22 cellular contexts compared by ENCODE assay signal in genomic region chr12:455821-456220, GRCh38. TPM values are rescaled to one million over a fixed set of nuclear protein-coding genes. Genes with fewer than 3 reads are reported as not detected.
DNase-seq lines count a peak whose midpoint lies in the region; ATAC-seq and TF ChIP-seq lines count a peak whose summit lies in the region.
"Had no signal": no experiment of that assay in that cellular context is flagged by ENCODE, and none has a peak within 500 bp of the region (broad histone marks: within the 10 kb centered on the region; RNA-seq: fewer than 3 reads in every experiment).

No MANE protein-coding gene starts in this region.

- H3K4me1 Mint-ChIP-seq in activated T-cell treated with anti-CD3 and anti-CD28 coated beads, Interleukin-2, amount 50 U/mL, for 72 hours (ENCODE audit: low read depth), result peaks cover 16% of the 10 kb centered on the region

- no peaks in the 10 kb centered on the region for H3K36me3 ChIP-seq in heart left ventricle
- no peaks in the 10 kb centered on the region for H3K36me3 ChIP-seq in heart right ventricle
- H3K36me3 ChIP-seq in adrenal gland (replicated peaks in 1 of 2), result no peaks in the 10 kb centered on the region
- H3K36me3 ChIP-seq: BE2C; BLaER1 treated with 17β-estradiol and CSF1 and Interleukin-3, amounts not matched to agents 10 nM and 100 nM; HAP-1 had no signal

- H3K9me3 ChIP-seq in heart left ventricle (no peaks in the 10 kb centered on the region), heart right ventricle (no peaks in the 10 kb centered on the region), right cardiac atrium (ENCODE audit: control insufficient read depth, low read length) (no peaks in the 10 kb centered on the region), adrenal gland (replicated peaks in 1 of 3) (no peaks in the 10 kb centered on the region)
- H3K9me3 ChIP-seq: BLaER1 treated with 17β-estradiol and CSF1 and Interleukin-3, amounts not matched to agents 10 nM and 100 nM had no signal

- H3K27me3 ChIP-seq in heart left ventricle (peaks cover 0 to 32% (median 0%) of the 10 kb centered on the region in 9 donors), heart right ventricle (peaks cover 0 to 55% (median 15%) of the 10 kb centered on the region in 7 donors), right cardiac atrium (ENCODE audit: control insufficient read depth, insufficient read depth) (no peaks in the 10 kb centered on the region), adrenal gland (no peaks in the 10 kb centered on the region)

- H3K4me3 ChIP-seq in heart left ventricle, result no peak overlapping the region
- H3K4me3 ChIP-seq in heart right ventricle, result no peak overlapping the region
- no peak overlapping the region for H3K4me3 ChIP-seq in right cardiac atrium (ENCODE audit: low read length)
- H3K4me3 ChIP-seq in adrenal gland, result no peak overlapping the region
- H3K4me3 ChIP-seq: A549; BLaER1 treated with 17β-estradiol and CSF1 and Interleukin-3, amounts not matched to agents 10 nM and 100 nM; GM23338; HAP-1 had no signal

- H3K27me3 Mint-ChIP-seq in activated T-cell treated with anti-CD3 and anti-CD28 coated beads, Interleukin-2, amount 50 U/mL, for 72 hours (ENCODE audit: low read depth), result peaks cover 53% of the 10 kb centered on the region
- H3K27me3 Mint-ChIP-seq: CD4-positive, alpha-beta memory T cell had no signal

- peaks cover 0 to 41% (median 9%) of the 10 kb centered on the region in 12 donors for H3K4me1 ChIP-seq in heart left ventricle
- peaks cover 0 to 40% (median 11%) of the 10 kb centered on the region in 9 donors for H3K4me1 ChIP-seq in heart right ventricle
- peaks cover 3% of the 10 kb centered on the region for H3K4me1 ChIP-seq in right cardiac atrium (ENCODE audit: control insufficient read depth, insufficient read depth, low read length)
- peaks cover 5 to 9% of the 10 kb centered on the region in 2 donors for H3K4me1 ChIP-seq in adrenal gland (replicated peaks in 1 of 2)
- H3K4me1 ChIP-seq: A549, BE2C had no signal

- ATAC-seq in heart left ventricle (no peak), heart right ventricle (no peak), right cardiac atrium (no peak)
- ATAC-seq in activated T-cell treated with anti-CD3 and anti-CD28 coated beads, Interleukin-2, amount 50 U/mL, for 72 hours (replicated peaks in 1 of 2), result no peak
- ATAC-seq: GM23338 had no signal

- TF ChIP-seq POLR2A in heart left ventricle (IDR thresholded peaks at IDR 0.05) (no peak), adrenal gland (IDR thresholded peaks at IDR 0.05) (no peak)

- peak overlapping the region in 9 of 12 donors; percentile 1 to 91 (median 38) for H3K27ac ChIP-seq in heart left ventricle
- peak overlapping the region in 5 of 10 donors; percentile 14 to 89 (median 47) for H3K27ac ChIP-seq in heart right ventricle
- peak overlapping the region; percentile 25 for H3K27ac ChIP-seq in right cardiac atrium (ENCODE audit: low read length)
- peak overlapping the region in 4 of 5 donors; percentile 8 to 75 (median 25) for H3K27ac ChIP-seq in adrenal gland
- H3K27ac ChIP-seq: A549; BLaER1 treated with 17β-estradiol and CSF1 and Interleukin-3, amounts not matched to agents 10 nM and 100 nM had no signal

- H3K4me3 Mint-ChIP-seq in activated T-cell treated with anti-CD3 and anti-CD28 coated beads, Interleukin-2, amount 50 U/mL, for 72 hours, result no peak overlapping the region
- H3K4me3 Mint-ChIP-seq: CD14-positive monocyte, GM23338 had no signal

- peaks cover 0 to under 1% of the 10 kb centered on the region in 2 donors for H3K36me3 Mint-ChIP-seq in activated T-cell treated with anti-CD3 and anti-CD28 coated beads, Interleukin-2, amount 50 U/mL, for 72 hours (ENCODE audit: insufficient read depth in 2 of 2)

- no peak overlapping the region for H3K27ac Mint-ChIP-seq in activated T-cell treated with anti-CD3 and anti-CD28 coated beads, Interleukin-2, amount 50 U/mL, for 72 hours
- H3K27ac Mint-ChIP-seq: GM23338 had no signal

- DNase-seq in heart left ventricle, result no peak
- no peak for DNase-seq in heart right ventricle
- DNase-seq in right cardiac atrium, result no peak
- no peak for DNase-seq in cardiac septum (ENCODE audit: low spot score)
- peak in 5 of 7 donors; percentile 32 to 72 (median 43) for DNase-seq in adrenal gland
- no peak for DNase-seq in activated T-cell treated with anti-CD3 and anti-CD28 coated beads, Interleukin-2, amount 50 U/mL, for 72 hours
- DNase-seq in SHP77 treated with DMSO at 0.1 percent for 48 hours (lab: John Stamatoyannopoulos, UW), result no peak
- DNase-seq: 8988T; ACHN; AML-193; BE2C; Calu3; CD4-positive, alpha-beta memory T cell; COR-L47; DMS53; DMS79 treated with DMSO at 0.1 percent for 48 hours; GF-D8 had no signal

- TF ChIP-seq CTCF in heart left ventricle (IDR thresholded peaks at IDR 0.05) (no peak), heart right ventricle (IDR thresholded peaks at IDR 0.05) (no peak), adrenal gland (IDR thresholded peaks at IDR 0.05) (no peak)

- 22 to 27% (median 24%) methylated on average over 2 of the region's 2 CpGs for WGBS in heart left ventricle, 4 donors
- 12 to 28% methylated on average over 2 of the region's 2 CpGs for WGBS in heart right ventricle, 2 donors
- 35% methylated on average over 2 of the region's 2 CpGs for WGBS in right cardiac atrium
- WGBS in adrenal gland, 4 donors, result 26 to 34% (median 30%) methylated on average over 2 of the region's 2 CpGs

- no peaks in the 10 kb centered on the region for H3K9me3 Mint-ChIP-seq in activated T-cell treated with anti-CD3 and anti-CD28 coated beads, Interleukin-2, amount 50 U/mL, for 72 hours

- intact Hi-C loops in heart left ventricle (cut with DNase I), result loop anchor here in 5 of 10 donors (2.0 to 10.0 kb wide), 4 partner anchors 46 to 91 kb away; no protein-coding TSS in a partner anchor
- intact Hi-C loops in heart right ventricle (cut with DNase I), result loop anchor here in 5 of 10 donors (2.0 to 5.0 kb wide), 4 partner anchors 46 to 91 kb away; no protein-coding TSS in a partner anchor
- intact Hi-C loops in right cardiac atrium (cut with DNase I), result no loop called here
- intact Hi-C loops in cardiac septum (cut with DNase I), result no loop called here
- intact Hi-C loops in adrenal gland (cut with DNase I), result no loop called here

RNA-seq across cellular contexts. Expression of gene B4GALNT3, which starts 3.9 kb away (rescaled TPM):
- total RNA-seq in heart left ventricle (10 to 100 TPM; 19.3 to 59.4 (median 31.5) TPM), heart right ventricle (10 to 100 TPM; 19.6 to 53.5 (median 36.5) TPM), right cardiac atrium (10 to 100 TPM; 22.7 to 50.2 (median 39.4) TPM), cardiac septum (65.3 TPM), adrenal gland (10 to 100 TPM in 7 of 8 donors, 1 to 10 TPM in 1; 9.8 to 43.1 (median 28.5) TPM)
- polyA plus RNA-seq in heart left ventricle (10 to 100 TPM; 34.6 to 38.7 TPM), heart right ventricle (10 to 100 TPM; 14.1 to 58.7 TPM), right cardiac atrium (27.5 TPM), adrenal gland (10 to 100 TPM; 16.2 to 38.5 (median 30.5) TPM)
- 1 to 10 TPM; 1.3 to 3.7 TPM for total RNA-seq in activated T-cell treated with anti-CD3 and anti-CD28 coated beads, Interleukin-2, amount 50 U/mL, for 72 hours

RNA-seq across cellular contexts. Expression of gene CCDC77, which starts 54.4 kb away (rescaled TPM):
- total RNA-seq in heart left ventricle (1 to 10 TPM; 1.3 to 4.6 (median 2.6) TPM), heart right ventricle (1 to 10 TPM; 1.8 to 4.5 (median 3.6) TPM), right cardiac atrium (1 to 10 TPM; 2.9 to 4.1 (median 3.4) TPM), cardiac septum (2.2 TPM), adrenal gland (10 to 100 TPM in 4 of 8 donors, 1 to 10 TPM in 4; 5.1 to 47.5 (median 9.7) TPM)
- polyA plus RNA-seq in heart left ventricle (1 to 10 TPM; 2.9 to 3.0 TPM), heart right ventricle (1 to 10 TPM; 2.4 to 4.2 TPM), right cardiac atrium (3.1 TPM), adrenal gland (1 to 10 TPM; 5.6 to 9.3 (median 8.6) TPM)
- 10 to 100 TPM; 11.2 to 18.9 TPM for total RNA-seq in activated T-cell treated with anti-CD3 and anti-CD28 coated beads, Interleukin-2, amount 50 U/mL, for 72 hours

Comparison
In these comparisons a context has a peak if more than half of its experiments do, and no peak if none do; other contexts are left out.
1. DNase-seq: peak in adrenal gland (5 of 7); none in heart left ventricle (0 of 5), heart right ventricle (0 of 2), right cardiac atrium (0 of 3), cardiac septum (single experiment), activated T-cell treated with anti-CD3 and anti-CD28 coated beads, Interleukin-2, amount 50 U/mL, for 72 hours (0 of 2) and SHP77 treated with DMSO at 0.1 percent for 48 hours (single experiment).